Comparison of ENCODE assay signal across 23 cellular contexts in the genomic region with DNA sequence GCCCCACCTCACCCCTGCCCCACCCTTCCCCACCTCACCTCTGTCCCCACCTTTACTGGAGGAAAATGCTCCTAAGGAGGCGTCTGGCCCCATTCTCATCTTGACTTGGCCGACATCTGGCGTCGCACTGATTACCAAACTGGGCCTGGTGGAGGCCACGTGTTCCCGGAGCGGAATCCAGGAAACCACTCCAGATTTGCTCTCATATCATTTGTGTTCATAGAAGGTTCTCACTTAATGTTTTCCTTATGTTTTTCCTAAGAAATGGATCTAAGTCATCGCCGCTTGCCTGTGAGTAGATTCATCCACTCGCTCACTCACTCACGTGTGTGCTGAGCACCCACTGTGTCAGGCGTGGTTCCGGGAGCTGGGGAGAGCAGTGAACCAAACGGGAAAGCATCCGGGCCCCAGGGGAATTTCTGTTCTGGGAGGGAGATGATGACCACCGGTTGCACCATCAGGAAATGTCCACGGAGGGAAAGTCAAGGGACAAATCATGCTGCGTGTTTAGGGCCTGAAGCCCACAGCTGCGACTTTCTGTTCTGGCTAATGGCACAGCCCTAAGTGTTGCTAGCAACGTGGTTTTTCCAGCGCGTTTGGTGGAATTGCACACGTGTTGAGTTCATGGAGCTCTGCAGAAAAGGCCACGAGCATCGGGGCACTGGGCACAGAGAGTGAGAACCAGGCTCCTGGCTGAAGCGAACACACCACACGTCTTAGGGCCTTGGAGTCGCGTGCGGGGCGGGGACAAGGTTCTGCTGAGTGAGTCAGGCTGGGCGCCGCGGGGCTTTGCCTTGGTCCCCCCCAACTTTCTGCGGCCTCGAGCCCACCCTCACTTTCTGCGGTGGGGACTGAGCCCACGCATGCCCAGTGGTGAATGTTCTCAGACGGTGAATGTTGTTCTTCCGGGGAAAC. TPM values are rescaled to one million over a fixed set of nuclear protein-coding genes. Genes with fewer than 3 reads are reported as not detected.
DNase-seq lines count a peak whose midpoint lies in the region; ATAC-seq and TF ChIP-seq lines count a peak whose summit lies in the region.
"Had no signal": no experiment of that assay in that cellular context is flagged by ENCODE, and none has a peak within 500 bp of the region (broad histone marks: within the 10 kb centered on the region; RNA-seq: fewer than 3 reads in every experiment).

No MANE protein-coding gene starts in this region.

- H3K27me3 Mint-ChIP-seq in stimulated activated naive CD8-positive, alpha-beta T cell treated with anti-CD3 and anti-CD28 coated beads, Interleukin-15, amount 100 ng/mL, for 72 hours, result no peaks in the 10 kb centered on the region
- H3K27me3 Mint-ChIP-seq: CD4-positive, alpha-beta T cell had no signal

- intact Hi-C loops in left ventricle myocardium superior (cut with micrococcal nuclease) (no loop called here), posterior vena cava (cut with DNase I) (no loop called here)

- H3K4me1 Mint-ChIP-seq in stimulated activated naive CD8-positive, alpha-beta T cell treated with anti-CD3 and anti-CD28 coated beads, Interleukin-15, amount 100 ng/mL, for 72 hours, result no peaks in the 10 kb centered on the region
- H3K4me1 Mint-ChIP-seq: activated naive CD4-positive, alpha-beta T cell treated with anti-CD3 and anti-CD28 coated beads, Interleukin-2, amount 50 U/mL, for 24 hours; endodermal cell had no signal

- DNase-seq in AG09319 (ENCODE audit: extremely low read depth, low read depth), result peak; percentile 44
- DNase-seq in HS-5 (ENCODE audit: low read depth), result peak; percentile 10
- peak; percentile 72 for DNase-seq in left ventricle myocardium superior
- DNase-seq in posterior vena cava (ENCODE audit: low spot score), result peak; percentile 91
- no peak for DNase-seq in stimulated activated CD4-positive, alpha-beta T cell treated with anti-CD3 and anti-CD28 coated beads, Interleukin-2, amount 100 ng/mL, for 48 hours
- no peak for DNase-seq in stimulated activated naive CD8-positive, alpha-beta T cell treated with anti-CD3 and anti-CD28 coated beads, Interleukin-15, amount 100 ng/mL, for 72 hours
- DNase-seq in occipital lobe (lab: John Stamatoyannopoulos, UW), result no peak
- no peak for DNase-seq in NOMO-1 (lab: John Stamatoyannopoulos, UW; ENCODE audit: unreplicated experiment in 2 of 2)
- DNase-seq: activated CD4-positive, alpha-beta T cell treated with anti-CD3 and anti-CD28 coated beads for 4 hours; CD4-positive, alpha-beta T cell; colonic mucosa; endodermal cell; GF-D8; naive B cell; NCI-H187 treated with DMSO at 0.1 percent for 48 hours; NCI-H2227 treated with DMSO at 0.1 percent for 48 hours; NCI-H774; small intestine; stimulated activated CD4-positive, alpha-beta T cell treated with anti-CD3 and anti-CD28 coated beads, Interleukin-4, amount 100 ng/mL, for 4 hours; T-helper 1 cell had no signal

- no peak for TF ChIP-seq CTCF in AG09319 (IDR thresholded peaks at IDR 0.05; ENCODE audit: low read depth, low read length)

- peak; percentile 47 for ATAC-seq in left ventricle myocardium superior
- no peak for ATAC-seq in stimulated activated naive CD8-positive, alpha-beta T cell treated with anti-CD3 and anti-CD28 coated beads, Interleukin-15, amount 100 ng/mL, for 72 hours

- no peak overlapping the region for H3K4me3 Mint-ChIP-seq in stimulated activated naive CD8-positive, alpha-beta T cell treated with anti-CD3 and anti-CD28 coated beads, Interleukin-15, amount 100 ng/mL, for 72 hours
- H3K4me3 Mint-ChIP-seq: activated naive CD4-positive, alpha-beta T cell treated with anti-CD3 and anti-CD28 coated beads, Interleukin-2, amount 50 U/mL, for 24 hours; CD4-positive, alpha-beta T cell; endodermal cell; naive B cell had no signal

- H3K27ac Mint-ChIP-seq in stimulated activated naive CD8-positive, alpha-beta T cell treated with anti-CD3 and anti-CD28 coated beads, Interleukin-15, amount 100 ng/mL, for 72 hours, result peak overlapping the region in 1 of 2 donors; percentile 48
- H3K27ac Mint-ChIP-seq: activated naive CD4-positive, alpha-beta T cell treated with anti-CD3 and anti-CD28 coated beads, Interleukin-2, amount 50 U/mL, for 24 hours; CD4-positive, alpha-beta T cell; endodermal cell had no signal

- no peaks in the 10 kb centered on the region for H3K9me3 Mint-ChIP-seq in stimulated activated naive CD8-positive, alpha-beta T cell treated with anti-CD3 and anti-CD28 coated beads, Interleukin-15, amount 100 ng/mL, for 72 hours
- H3K9me3 Mint-ChIP-seq: activated naive CD4-positive, alpha-beta T cell treated with anti-CD3 and anti-CD28 coated beads, Interleukin-2, amount 50 U/mL, for 24 hours; CD4-positive, alpha-beta T cell; endodermal cell; naive B cell had no signal

RNA-seq across cellular contexts. Expression of a gene that starts 57.7 kb away (rescaled TPM):
- total RNA-seq in left ventricle myocardium superior (83.6 TPM), posterior vena cava (100 to 1,000 TPM; 178 to 238 TPM), occipital lobe (1.9 TPM)
- total RNA-seq: A673, HT1080 had no signal

Comparison
In these comparisons a context has a peak if more than half of its experiments do, and no peak if none do; other contexts are left out.
1. DNase-seq: peak in AG09319 (single experiment), HS-5 (single experiment), left ventricle myocardium superior (single experiment) and posterior vena cava (single experiment); none in stimulated activated CD4-positive, alpha-beta T cell treated with anti-CD3 and anti-CD28 coated beads, Interleukin-2, amount 100 ng/mL, for 48 hours (0 of 2), stimulated activated naive CD8-positive, alpha-beta T cell treated with anti-CD3 and anti-CD28 coated beads, Interleukin-15, amount 100 ng/mL, for 72 hours (0 of 2), occipital lobe (single experiment) and NOMO-1 (0 of 2).
2. RNA of a gene that starts 57.7 kb away (total RNA-seq): 178 to 238 TPM in posterior vena cava and 83.6 TPM in left ventricle myocardium superior (single experiment); 1.9 TPM in occipital lobe (single experiment); every median in the first group is over 10 times any median in the second.